In the genomic region with DNA sequence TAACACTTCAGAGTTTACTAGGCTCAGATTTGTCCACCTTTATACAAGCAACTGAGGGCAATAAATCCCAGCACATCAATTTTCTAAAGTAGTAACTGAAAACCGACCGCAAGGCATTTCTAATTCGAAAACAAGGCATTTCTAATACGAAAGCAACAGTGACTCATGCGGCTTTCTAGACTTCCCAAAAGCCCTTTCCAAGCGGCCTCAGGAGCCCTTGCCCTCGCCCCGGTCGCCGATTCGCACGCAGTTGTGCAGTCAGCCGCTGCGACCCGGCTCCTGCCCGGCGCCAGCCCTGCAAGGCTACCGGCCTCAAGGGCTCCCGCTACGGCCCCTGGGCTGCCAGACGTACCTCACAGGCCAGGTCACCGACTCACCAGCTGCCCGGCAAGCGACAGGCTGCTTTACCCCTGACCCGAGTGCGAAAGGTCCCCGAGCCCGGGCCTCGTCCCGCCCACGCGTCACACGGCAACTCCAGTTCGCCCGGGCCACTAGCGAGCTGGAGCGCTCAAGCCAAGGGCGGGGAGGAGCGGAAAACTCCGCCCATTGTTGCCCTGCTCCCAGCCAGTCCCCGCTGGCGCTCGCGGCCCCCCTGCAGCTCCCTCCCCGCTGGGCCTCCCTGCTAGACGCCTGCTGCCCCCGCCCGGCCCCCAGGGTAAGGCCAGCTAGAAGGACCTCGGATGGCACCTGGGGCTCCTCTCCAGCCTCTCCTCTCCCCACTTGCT, we compare ENCODE assay signal across 1 cellular context.
TF ChIP-seq lines count a peak whose summit lies in the region.

No MANE protein-coding gene starts in this region.

TF ChIP-seq in SK-N-SH, 30 proteins besides CTCF, POLR2A, EP300 and RAD21 (continued from another document):
- TF ChIP-seq, protein P1, sequence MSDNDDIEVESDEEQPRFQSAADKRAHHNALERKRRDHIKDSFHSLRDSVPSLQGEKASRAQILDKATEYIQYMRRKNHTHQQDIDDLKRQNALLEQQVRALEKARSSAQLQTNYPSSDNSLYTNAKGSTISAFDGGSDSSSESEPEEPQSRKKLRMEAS (IDR thresholded peaks at IDR 0.05; ENCODE audit: low read depth): 0 out of 2 replicates have a peak, but pooled peaks have one; percentile 38
- peak; percentile 39; the same call in 1 of the 2 replicates for TF ChIP-seq FOSL2 (IDR thresholded peaks at IDR 0.05; ENCODE audit: borderline replicate concordance, low read depth)
- no peak for TF ChIP-seq MEF2A (IDR thresholded peaks at IDR 0.05; ENCODE audit: borderline replicate concordance, low read depth)
- no peak for TF ChIP-seq ELF1 (IDR thresholded peaks at IDR 0.05)
- TF ChIP-seq REST (IDR thresholded peaks at IDR 0.05; ENCODE audit: low read depth, low read length): no peak
- TF ChIP-seq MXI1 (IDR thresholded peaks at IDR 0.05; ENCODE audit: low read depth, low read length): peak; percentile 75; the same call in 1 of the 2 replicates
- TF ChIP-seq YY1 (IDR thresholded peaks at IDR 0.05; ENCODE audit: low read depth): no peak
- no peak for TF ChIP-seq TCF12 (IDR thresholded peaks at IDR 0.05)
- TF ChIP-seq FOXM1 (IDR thresholded peaks at IDR 0.05; ENCODE audit: low read depth): no peak
- no peak for TF ChIP-seq EZH2phosphoT487 (IDR thresholded peaks at IDR 0.05; ENCODE audit: borderline replicate concordance, low read depth)
- TF ChIP-seq JUND (IDR thresholded peaks at IDR 0.05): peak; percentile 15; the same call in 1 of the 2 replicates
- TF ChIP-seq, protein P2, sequence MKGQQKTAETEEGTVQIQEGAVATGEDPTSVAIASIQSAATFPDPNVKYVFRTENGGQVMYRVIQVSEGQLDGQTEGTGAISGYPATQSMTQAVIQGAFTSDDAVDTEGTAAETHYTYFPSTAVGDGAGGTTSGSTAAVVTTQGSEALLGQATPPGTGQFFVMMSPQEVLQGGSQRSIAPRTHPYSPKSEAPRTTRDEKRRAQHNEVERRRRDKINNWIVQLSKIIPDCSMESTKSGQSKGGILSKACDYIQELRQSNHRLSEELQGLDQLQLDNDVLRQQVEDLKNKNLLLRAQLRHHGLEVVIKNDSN (IDR thresholded peaks at IDR 0.05; ENCODE audit: borderline replicate concordance, low read depth): 0 out of 2 replicates have a peak, but pooled peaks have one; percentile 21
- no peak for TF ChIP-seq SMC3 (IDR thresholded peaks at IDR 0.05; ENCODE audit: low read depth, low read length)
- TF ChIP-seq, protein P3, sequence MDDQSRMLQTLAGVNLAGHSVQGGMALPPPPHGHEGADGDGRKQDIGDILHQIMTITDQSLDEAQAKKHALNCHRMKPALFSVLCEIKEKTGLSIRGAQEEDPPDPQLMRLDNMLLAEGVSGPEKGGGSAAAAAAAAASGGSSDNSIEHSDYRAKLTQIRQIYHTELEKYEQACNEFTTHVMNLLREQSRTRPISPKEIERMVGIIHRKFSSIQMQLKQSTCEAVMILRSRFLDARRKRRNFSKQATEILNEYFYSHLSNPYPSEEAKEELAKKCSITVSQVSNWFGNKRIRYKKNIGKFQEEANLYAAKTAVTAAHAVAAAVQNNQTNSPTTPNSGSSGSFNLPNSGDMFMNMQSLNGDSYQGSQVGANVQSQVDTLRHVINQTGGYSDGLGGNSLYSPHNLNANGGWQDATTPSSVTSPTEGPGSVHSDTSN (IDR thresholded peaks at IDR 0.05): 0 out of 2 replicates have a peak, but pooled peaks have one; percentile 11
- no peak for TF ChIP-seq GABPA (IDR thresholded peaks at IDR 0.05; ENCODE audit: low read depth)
- TF ChIP-seq, protein P4, sequence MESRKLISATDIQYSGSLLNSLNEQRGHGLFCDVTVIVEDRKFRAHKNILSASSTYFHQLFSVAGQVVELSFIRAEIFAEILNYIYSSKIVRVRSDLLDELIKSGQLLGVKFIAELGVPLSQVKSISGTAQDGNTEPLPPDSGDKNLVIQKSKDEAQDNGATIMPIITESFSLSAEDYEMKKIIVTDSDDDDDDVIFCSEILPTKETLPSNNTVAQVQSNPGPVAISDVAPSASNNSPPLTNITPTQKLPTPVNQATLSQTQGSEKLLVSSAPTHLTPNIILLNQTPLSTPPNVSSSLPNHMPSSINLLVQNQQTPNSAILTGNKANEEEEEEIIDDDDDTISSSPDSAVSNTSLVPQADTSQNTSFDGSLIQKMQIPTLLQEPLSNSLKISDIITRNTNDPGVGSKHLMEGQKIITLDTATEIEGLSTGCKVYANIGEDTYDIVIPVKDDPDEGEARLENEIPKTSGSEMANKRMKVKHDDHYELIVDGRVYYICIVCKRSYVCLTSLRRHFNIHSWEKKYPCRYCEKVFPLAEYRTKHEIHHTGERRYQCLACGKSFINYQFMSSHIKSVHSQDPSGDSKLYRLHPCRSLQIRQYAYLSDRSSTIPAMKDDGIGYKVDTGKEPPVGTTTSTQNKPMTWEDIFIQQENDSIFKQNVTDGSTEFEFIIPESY (IDR thresholded peaks at IDR 0.05; ENCODE audit: borderline replicate concordance, low read depth): 0 out of 2 replicates have a peak, but pooled peaks have one; percentile 12
